ENCODE assay signal across 1 cellular context in the genomic region with DNA sequence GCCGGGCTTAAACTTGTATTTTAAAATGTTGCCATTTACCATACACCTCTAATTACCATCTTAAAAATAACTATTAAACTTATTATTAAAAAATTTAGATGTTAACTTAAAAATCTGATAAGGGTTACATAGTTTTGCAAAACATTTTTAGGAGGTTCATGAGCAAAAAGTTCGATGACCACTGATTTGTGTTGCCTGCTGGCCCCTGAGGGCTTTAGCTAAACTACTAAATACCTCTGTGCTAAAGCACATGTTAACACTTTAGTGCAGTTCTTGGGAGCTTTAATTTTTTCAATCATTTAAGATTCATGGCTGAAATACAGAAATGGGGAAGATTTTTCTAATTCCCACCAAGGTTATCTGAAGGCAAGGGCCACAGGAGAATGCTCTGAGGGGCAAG.
TF ChIP-seq lines count a peak whose summit lies in the region.

No MANE protein-coding gene starts in this region.

TF ChIP-seq in IMR-90, 13 proteins besides CTCF, POLR2A, EP300 and RAD21 (continued from another document):
- TF ChIP-seq, protein P1, sequence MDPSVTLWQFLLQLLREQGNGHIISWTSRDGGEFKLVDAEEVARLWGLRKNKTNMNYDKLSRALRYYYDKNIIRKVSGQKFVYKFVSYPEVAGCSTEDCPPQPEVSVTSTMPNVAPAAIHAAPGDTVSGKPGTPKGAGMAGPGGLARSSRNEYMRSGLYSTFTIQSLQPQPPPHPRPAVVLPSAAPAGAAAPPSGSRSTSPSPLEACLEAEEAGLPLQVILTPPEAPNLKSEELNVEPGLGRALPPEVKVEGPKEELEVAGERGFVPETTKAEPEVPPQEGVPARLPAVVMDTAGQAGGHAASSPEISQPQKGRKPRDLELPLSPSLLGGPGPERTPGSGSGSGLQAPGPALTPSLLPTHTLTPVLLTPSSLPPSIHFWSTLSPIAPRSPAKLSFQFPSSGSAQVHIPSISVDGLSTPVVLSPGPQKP (IDR thresholded peaks at IDR 0.05; ENCODE audit: borderline replicate concordance, low read depth, low read length) = no peak
- no peak for TF ChIP-seq FOS (IDR thresholded peaks at IDR 0.05; ENCODE audit: low read depth, low read length)
- TF ChIP-seq NFE2L2 (IDR thresholded peaks at IDR 0.05; ENCODE audit: low read depth, low read length) = no peak
- TF ChIP-seq BHLHE40 (IDR thresholded peaks at IDR 0.05; ENCODE audit: low read depth, low read length) = no peak
- TF ChIP-seq CHD1 (IDR thresholded peaks at IDR 0.05; ENCODE audit: low read depth, low read length) = no peak
- no peak for TF ChIP-seq CEBPB (IDR thresholded peaks at IDR 0.05; ENCODE audit: low read depth, low read length)
- TF ChIP-seq RFX5 (IDR thresholded peaks at IDR 0.05; ENCODE audit: low read depth, low read length) = no peak
- no peak for TF ChIP-seq MAZ (IDR thresholded peaks at IDR 0.05; ENCODE audit: borderline replicate concordance, low read depth, low read length)
- no peak for TF ChIP-seq MXI1 (IDR thresholded peaks at IDR 0.05; ENCODE audit: borderline replicate concordance, low read depth, low read length)
